ENCODE assay signal across 16 cellular contexts in the genomic region with DNA sequence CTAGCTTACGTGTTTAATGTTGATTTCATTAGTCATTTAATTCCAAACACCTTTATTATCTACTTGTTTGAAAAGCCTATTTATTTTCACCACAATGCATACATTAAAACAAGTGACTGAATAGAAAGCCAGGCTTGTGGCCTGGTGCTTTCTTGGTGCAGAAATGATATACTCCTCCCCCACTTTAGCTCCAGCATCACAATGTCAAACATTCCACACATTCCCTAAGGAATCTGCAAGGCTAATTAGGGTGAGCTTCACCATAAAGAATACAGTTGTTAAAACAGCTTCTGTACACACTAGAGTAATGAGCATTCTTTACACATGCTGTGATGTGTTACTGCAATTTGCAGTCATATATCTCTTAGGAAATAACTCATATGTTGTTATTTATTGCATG.
DNase-seq lines count a peak whose midpoint lies in the region; ATAC-seq, FAIRE-seq and TF ChIP-seq lines count a peak whose summit lies in the region.
"Had no signal": no experiment of that assay in that cellular context is flagged by ENCODE, and none has a peak within 500 bp of the region (broad histone marks: within the 10 kb centered on the region; RNA-seq: fewer than 3 reads in every experiment).

No MANE protein-coding gene starts in this region.

- H3K36me3 ChIP-seq in kidney epithelial cell (ENCODE audit: control insufficient read depth, insufficient read depth, low read length) (no peaks in the 10 kb centered on the region), suprapubic skin (no peaks in the 10 kb centered on the region)
- H3K36me3 ChIP-seq: thyroid gland, WERI-Rb-1 had no signal

- no peak for ATAC-seq in HG02798 (IDR thresholded peaks at IDR 0.05; ENCODE audit: poor library complexity, unreplicated experiment)
- ATAC-seq: body of pancreas, mucosa of descending colon had no signal

- H3K4me1 ChIP-seq in suprapubic skin, result no peaks in the 10 kb centered on the region
- H3K4me1 ChIP-seq: thyroid gland had no signal

- no peaks in the 10 kb centered on the region for H3K27me3 ChIP-seq in kidney epithelial cell (ENCODE audit: control insufficient read depth, insufficient read depth, low read length)
- H3K27me3 ChIP-seq in suprapubic skin, result no peaks in the 10 kb centered on the region
- H3K27me3 ChIP-seq: body of pancreas, thyroid gland had no signal

- no peak for FAIRE-seq in urothelium cell line (lab: Jason Lieb, UNC)

- no peak overlapping the region for H3K27ac ChIP-seq in suprapubic skin
- H3K27ac ChIP-seq: body of pancreas, thyroid gland, WERI-Rb-1 had no signal

- no peak overlapping the region for H3K4me3 ChIP-seq in kidney epithelial cell (ENCODE audit: low read depth, low read length)
- no peak overlapping the region for H3K4me3 ChIP-seq in suprapubic skin
- H3K4me3 ChIP-seq: body of pancreas, mucosa of descending colon, thyroid gland had no signal

- TF ChIP-seq EP300 in suprapubic skin (IDR thresholded peaks at IDR 0.05), result no peak

- no peaks in the 10 kb centered on the region for H3K9me3 ChIP-seq in suprapubic skin
- H3K9me3 ChIP-seq: body of pancreas, mucosa of descending colon, thyroid gland had no signal

- no peak for TF ChIP-seq CTCF in kidney epithelial cell (IDR thresholded peaks at IDR 0.05; ENCODE audit: insufficient read depth, low read length, poor library complexity, severe bottlenecking)
- no peak for TF ChIP-seq CTCF in suprapubic skin (IDR thresholded peaks at IDR 0.05)

- no peak for TF ChIP-seq POLR2A in suprapubic skin (IDR thresholded peaks at IDR 0.05)

- DNase-seq in HCEC 1CT (peak; percentile 9), astrocyte of the hippocampus (ENCODE audit: low read depth, low spot score) (peak; percentile 90), kidney epithelial cell (ENCODE audit: low read depth) (peak; percentile 26), urothelium cell line (ENCODE audit: low spot score) (peak; percentile 6), SHP77 treated with DMSO at 0.1 percent for 48 hours (lab: John Stamatoyannopoulos, UW) (no peak), suprapubic skin (ENCODE audit: low spot score in 2 of 2) (no peak)
- DNase-seq: activated gamma-delta T cell; body of pancreas; KG1; mucosa of descending colon; NCI-H146; NCI-H446; stimulated activated CD8-positive, alpha-beta memory T cell treated with anti-CD3 and anti-CD28 coated beads, Interleukin-4, amount 100 ng/mL, for 48 hours; thyroid gland; WERI-Rb-1 had no signal

- WGBS in suprapubic skin, result 86% methylated on average over 1 of the region's 1 CpG

Comparison
In these comparisons a context has a peak if more than half of its experiments do, and no peak if none do; other contexts are left out.
1. DNase-seq: peak in HCEC 1CT (single experiment), astrocyte of the hippocampus (single experiment), kidney epithelial cell (single experiment) and urothelium cell line (single experiment); none in SHP77 treated with DMSO at 0.1 percent for 48 hours (single experiment) and suprapubic skin (0 of 2).